8 cellular contexts compared by ENCODE assay signal in the genomic region with DNA sequence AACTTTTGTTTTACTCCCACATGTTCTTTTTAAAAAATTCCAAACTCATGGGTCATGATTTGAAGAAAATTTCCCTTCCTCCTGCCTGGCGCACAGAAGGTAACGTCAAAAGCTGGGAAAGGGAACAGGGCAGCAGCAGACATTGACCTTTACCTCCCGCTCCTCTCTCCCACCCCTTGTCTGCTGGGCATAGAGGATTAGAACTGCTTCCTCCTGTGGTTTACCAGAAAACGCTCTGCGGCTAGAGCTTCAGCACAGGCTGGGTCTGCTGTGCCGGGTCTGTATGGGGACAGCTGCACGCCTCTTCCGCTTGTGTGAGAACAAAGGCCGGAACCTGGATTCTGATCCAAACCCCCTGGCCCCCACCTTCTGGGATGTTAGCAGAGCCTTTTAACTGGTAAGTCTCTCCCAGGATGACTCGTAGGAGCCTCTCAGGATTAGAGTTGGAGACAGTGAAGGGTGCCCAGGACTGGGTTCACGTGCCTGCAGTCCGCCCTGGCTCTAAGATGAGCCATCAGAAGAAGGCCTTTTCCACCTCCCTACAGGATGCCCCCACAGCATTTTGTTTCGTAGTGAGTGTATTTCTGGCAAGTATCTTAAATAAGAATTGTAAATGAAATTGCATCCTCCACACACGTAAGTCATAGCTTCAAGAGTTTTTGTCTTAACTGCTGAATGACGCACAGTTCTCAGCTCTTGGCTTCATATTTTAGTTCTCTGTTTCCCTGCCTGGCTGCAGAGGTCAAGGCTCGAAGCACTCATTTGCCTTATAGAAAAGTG. TPM values are rescaled to one million over a fixed set of nuclear protein-coding genes. Genes with fewer than 3 reads are reported as not detected.
DNase-seq lines count a peak whose midpoint lies in the region; ATAC-seq and FAIRE-seq lines count a peak whose summit lies in the region.

No MANE protein-coding gene starts in this region.

- H3K9me3 ChIP-seq in skeletal muscle satellite cell (replicated peaks; ENCODE audit: low read length): no peaks in the 10 kb centered on the region

- H3K4me3 Mint-ChIP-seq in activated T-cell treated with anti-CD3 and anti-CD28 coated beads, Interleukin-2, amount 50 U/mL, for 72 hours: peak overlapping the region; percentile 72 to 77

- ATAC-seq in activated T-cell treated with anti-CD3 and anti-CD28 coated beads, Interleukin-2, amount 50 U/mL, for 72 hours (replicated peaks in 1 of 2): peak; percentile 66 to 75

- peaks cover 81% of the 10 kb centered on the region for H3K4me1 ChIP-seq in skeletal muscle satellite cell (ENCODE audit: control insufficient read depth, insufficient read depth, low read length)

- H3K27me3 ChIP-seq in skeletal muscle satellite cell (ENCODE audit: control insufficient read depth, insufficient read depth, low read length): no peaks in the 10 kb centered on the region

- peaks cover 0 to 1% of the 10 kb centered on the region in 2 donors for H3K36me3 Mint-ChIP-seq in activated T-cell treated with anti-CD3 and anti-CD28 coated beads, Interleukin-2, amount 50 U/mL, for 72 hours (ENCODE audit: insufficient read depth in 2 of 2)

- H3K4me3 ChIP-seq in skeletal muscle satellite cell (ENCODE audit: low read length): peak overlapping the region; percentile 52

- peak overlapping the region; percentile 89 for H3K9ac ChIP-seq in skeletal muscle satellite cell (ENCODE audit: low read depth, low read length)

- H3K4me1 Mint-ChIP-seq in activated T-cell treated with anti-CD3 and anti-CD28 coated beads, Interleukin-2, amount 50 U/mL, for 72 hours (ENCODE audit: low read depth): peaks cover 53% of the 10 kb centered on the region

- H3K27me3 Mint-ChIP-seq in activated T-cell treated with anti-CD3 and anti-CD28 coated beads, Interleukin-2, amount 50 U/mL, for 72 hours (ENCODE audit: low read depth): no peaks in the 10 kb centered on the region

- peak overlapping the region; percentile 76 for H3K4me2 ChIP-seq in skeletal muscle satellite cell (ENCODE audit: low read length)

- peak overlapping the region; percentile 64 for H3K27ac Mint-ChIP-seq in activated T-cell treated with anti-CD3 and anti-CD28 coated beads, Interleukin-2, amount 50 U/mL, for 72 hours

- peaks cover 13% of the 10 kb centered on the region for H3K36me3 ChIP-seq in skeletal muscle satellite cell (ENCODE audit: insufficient read depth, low read length)

- no peaks in the 10 kb centered on the region for H3K9me3 Mint-ChIP-seq in activated T-cell treated with anti-CD3 and anti-CD28 coated beads, Interleukin-2, amount 50 U/mL, for 72 hours

- intact Hi-C loops in cardiac septum (cut with DNase I): loop anchor here (5.0 kb wide), 1 partner anchor 113 kb away; a partner anchor contains a TSS

- peak; percentile 91 for FAIRE-seq in G401.6 (lab: Jason Lieb, UNC)

- peak; percentile 86 for DNase-seq in M059J (ENCODE audit: low read depth)
- peak; percentile 68 to 71 for DNase-seq in activated T-cell treated with anti-CD3 and anti-CD28 coated beads, Interleukin-2, amount 50 U/mL, for 72 hours
- peak; percentile 91 for DNase-seq in cardiac septum (ENCODE audit: low spot score)
- DNase-seq in NCI-H187 (lab: John Stamatoyannopoulos, UW): no peak
- no peak for DNase-seq in NCI-H2029 treated with DMSO at 0.1 percent for 48 hours (lab: John Stamatoyannopoulos, UW)
- no peak for DNase-seq in NK-92 treated with Interleukin-12 subunit alpha and Interleukin-12 subunit beta, amount 100 ng/mL, for 24 hours (lab: John Stamatoyannopoulos, UW)

RNA-seq across cellular contexts. Expression of a gene that starts 5.2 kb away (rescaled TPM):
- 7.7 and 15.9 TPM in 2 replicates for total RNA-seq in M059J (2014; rRNA removed; shearing (Covaris generic))
- total RNA-seq in activated T-cell treated with anti-CD3 and anti-CD28 coated beads, Interleukin-2, amount 50 U/mL, for 72 hours: 10 to 100 TPM; 20.2 to 21.0 TPM
- total RNA-seq in cardiac septum: 28.9 TPM
- total RNA-seq in skeletal muscle satellite cell (2012; rRNA removed): 27.3 and 27.4 TPM in 2 replicates

RNA-seq across cellular contexts. Expression of a gene that starts 52.9 kb away (rescaled TPM):
- total RNA-seq in M059J (2014; rRNA removed; shearing (Covaris generic)): 9.2 and 14.3 TPM in 2 replicates
- 10 to 100 TPM; 12.2 to 15.6 TPM for total RNA-seq in activated T-cell treated with anti-CD3 and anti-CD28 coated beads, Interleukin-2, amount 50 U/mL, for 72 hours
- 12.9 TPM for total RNA-seq in cardiac septum
- 8.6 and 11.4 TPM in 2 replicates for total RNA-seq in skeletal muscle satellite cell (2012; rRNA removed)

Comparison
In these comparisons a context has a peak if more than half of its experiments do, and no peak if none do; other contexts are left out.
1. DNase-seq: peak in M059J (single experiment), activated T-cell treated with anti-CD3 and anti-CD28 coated beads, Interleukin-2, amount 50 U/mL, for 72 hours (2 of 2) and cardiac septum (single experiment); none in NCI-H187 (0 of 2), NCI-H2029 treated with DMSO at 0.1 percent for 48 hours (single experiment) and NK-92 treated with Interleukin-12 subunit alpha and Interleukin-12 subunit beta, amount 100 ng/mL, for 24 hours (single experiment).